Comparison of ENCODE assay signal across 8 cellular contexts in genomic region chr2:55771612-55772011, GRCh38.
DNase-seq lines count a peak whose midpoint lies in the region; ATAC-seq and TF ChIP-seq lines count a peak whose summit lies in the region.

No MANE protein-coding gene starts in this region.

- ATAC-seq in upper lobe of right lung: peak; percentile 70
- no peak for ATAC-seq in HG03571 (IDR thresholded peaks at IDR 0.05; ENCODE audit: unreplicated experiment)

- H3K4me3 ChIP-seq in upper lobe of right lung: no peak overlapping the region

- no peaks in the 10 kb centered on the region for H3K9me3 ChIP-seq in upper lobe of right lung

- in situ Hi-C loops in ACHN (cut with HindIII; ENCODE audit: low pct_ligation_motif_present, low pct_unique_long_range_greater_than_20kb, low sequenced_read_pairs): loop anchor here (25.0 kb wide), 1 partner anchor 191 kb away; no protein-coding TSS in a partner anchor

- no peaks in the 10 kb centered on the region for H3K27me3 ChIP-seq in upper lobe of right lung

- H3K4me1 ChIP-seq in upper lobe of right lung: no peaks in the 10 kb centered on the region

- DNase-seq in ACHN (peak; percentile 52), HCEC 1CT (peak; percentile 68), RKO (ENCODE audit: low spot score) (peak; percentile 62), globus pallidus (ENCODE audit: low spot score) (peak; percentile 33), upper lobe of right lung (no peak), GM19240 (ENCODE audit: insufficient read length, low spot score) (no peak)
- no peak for DNase-seq in stimulated activated CD8-positive, alpha-beta memory T cell treated with anti-CD3 and anti-CD28 coated beads, Interleukin-4, amount 100 ng/mL, for 48 hours

- H3K27ac ChIP-seq in upper lobe of right lung: no peak overlapping the region

- TF ChIP-seq CTCF in upper lobe of right lung (IDR thresholded peaks at IDR 0.05): peak; percentile 73

- no peaks in the 10 kb centered on the region for H3K36me3 ChIP-seq in upper lobe of right lung

- intact Hi-C loops in upper lobe of right lung (cut with DNase I): no loop called here

Comparison
In these comparisons a context has a peak if more than half of its experiments do, and no peak if none do; other contexts are left out.
1. DNase-seq: peak in ACHN (single experiment), HCEC 1CT (single experiment), RKO (single experiment) and globus pallidus (single experiment); none in upper lobe of right lung (single experiment), GM19240 (single experiment) and stimulated activated CD8-positive, alpha-beta memory T cell treated with anti-CD3 and anti-CD28 coated beads, Interleukin-4, amount 100 ng/mL, for 48 hours (single experiment).